ENCODE assay signal across 7 cellular contexts in the genomic region with DNA sequence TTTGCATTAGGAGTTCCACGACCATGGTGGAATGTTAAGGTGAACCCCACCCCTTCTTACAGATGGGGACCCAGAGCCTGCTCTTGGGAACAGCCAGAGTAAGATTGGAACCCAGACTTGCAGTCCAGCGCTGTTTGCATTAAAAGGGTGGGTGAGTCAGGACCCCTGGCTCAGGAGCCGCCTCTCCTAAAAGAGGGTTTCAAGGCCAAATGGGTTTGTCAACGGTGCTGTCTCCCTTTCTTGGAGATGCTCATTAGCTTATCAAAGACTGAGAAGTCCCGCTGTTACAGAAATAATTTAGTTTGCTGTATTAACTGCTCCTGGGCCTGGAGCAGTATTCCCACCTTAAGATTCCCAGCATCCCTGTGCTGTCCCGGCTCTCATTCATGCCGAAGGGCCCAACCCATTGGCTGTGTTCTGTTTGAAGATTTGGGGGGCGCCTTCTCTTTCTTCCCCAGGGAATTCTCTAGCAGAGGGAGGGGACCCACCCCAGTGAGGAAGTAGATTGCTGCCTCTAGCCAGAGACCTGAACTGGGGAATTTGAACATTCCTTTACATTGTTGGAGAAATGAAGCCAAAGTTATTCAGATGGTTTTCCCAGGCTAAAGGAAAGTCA. TPM values are rescaled to one million over a fixed set of nuclear protein-coding genes. Genes with fewer than 3 reads are reported as not detected.
DNase-seq lines count a peak whose midpoint lies in the region; ATAC-seq and TF ChIP-seq lines count a peak whose summit lies in the region.

No MANE protein-coding gene starts in this region.

- H3K36me3 ChIP-seq in HUES48 (ENCODE audit: control insufficient read depth, insufficient read depth, low read length) (peaks cover 21% of the 10 kb centered on the region), iPS-15b (ENCODE audit: control insufficient read depth, insufficient read depth, low read length) (peaks cover 7% of the 10 kb centered on the region), stomach (peaks cover 0 to 10% (median 6%) of the 10 kb centered on the region in 4 donors)

- H3K27ac ChIP-seq in HUES48 (ENCODE audit: low read depth, low read length) = peak overlapping the region; percentile 82
- peak overlapping the region in 4 of 5 donors; percentile 92 to 97 (median 94) for H3K27ac ChIP-seq in stomach

- H3K9me3 ChIP-seq in HUES48 (ENCODE audit: control insufficient read depth, insufficient read depth, low read length) = no peaks in the 10 kb centered on the region
- H3K9me3 ChIP-seq in iPS-15b (ENCODE audit: control insufficient read depth, insufficient read depth, low read length) = no peaks in the 10 kb centered on the region
- no peaks in the 10 kb centered on the region for H3K9me3 ChIP-seq in stomach

- no peak overlapping the region for H3K27ac Mint-ChIP-seq in activated naive CD8-positive, alpha-beta T cell treated with anti-CD3 and anti-CD28 coated beads, Interleukin-2, amount 50 U/mL, for 24 hours

- intact Hi-C loops in stomach (cut with DNase I; ENCODE audit: low total_unique reads) = no loop called here

- ATAC-seq in activated naive CD8-positive, alpha-beta T cell treated with anti-CD3 and anti-CD28 coated beads, Interleukin-2, amount 50 U/mL, for 24 hours = no peak
- no peak for ATAC-seq in HG03439 (IDR thresholded peaks at IDR 0.05; ENCODE audit: unreplicated experiment)
- ATAC-seq in HG03442 (IDR thresholded peaks at IDR 0.05; ENCODE audit: unreplicated experiment) = no peak

- H3K9ac ChIP-seq in HUES48 (ENCODE audit: low read depth, low read length) = no peak overlapping the region
- no peak overlapping the region for H3K9ac ChIP-seq in iPS-15b (ENCODE audit: low read depth, low read length)

- H3K27me3 Mint-ChIP-seq in activated naive CD8-positive, alpha-beta T cell treated with anti-CD3 and anti-CD28 coated beads, Interleukin-2, amount 50 U/mL, for 24 hours = peaks cover 24% of the 10 kb centered on the region

- peaks cover 10% of the 10 kb centered on the region for H3K4me1 Mint-ChIP-seq in activated naive CD8-positive, alpha-beta T cell treated with anti-CD3 and anti-CD28 coated beads, Interleukin-2, amount 50 U/mL, for 24 hours

- H3K4me1 ChIP-seq in HUES48 (ENCODE audit: control insufficient read depth, insufficient read depth, low read length) (peaks cover 31% of the 10 kb centered on the region), iPS-15b (ENCODE audit: control insufficient read depth, insufficient read depth, low read length) (peaks cover 15% of the 10 kb centered on the region), stomach (peaks cover 44 to 83% (median 61%) of the 10 kb centered on the region in 4 donors)

- no peak for TF ChIP-seq EP300 in stomach (IDR thresholded peaks at IDR 0.05)

- no peak for TF ChIP-seq POLR2A in stomach (IDR thresholded peaks at IDR 0.05)

- H3K9me3 Mint-ChIP-seq in activated naive CD8-positive, alpha-beta T cell treated with anti-CD3 and anti-CD28 coated beads, Interleukin-2, amount 50 U/mL, for 24 hours = no peaks in the 10 kb centered on the region

- TF ChIP-seq CTCF in stomach (IDR thresholded peaks at IDR 0.05) = no peak

- 55 to 79% (median 67%) methylated on average over 8 of the region's 8 CpGs for WGBS in stomach, 5 donors

- H3K4me3 ChIP-seq in HUES48 (ENCODE audit: low read depth, low read length) (peak overlapping the region; percentile 84), iPS-15b (ENCODE audit: low read depth, low read length) (peak overlapping the region; percentile 82), stomach (peak overlapping the region; percentile 60 to 73 (median 62))

- no peak for DNase-seq in activated naive CD8-positive, alpha-beta T cell treated with anti-CD3 and anti-CD28 coated beads, Interleukin-2, amount 50 U/mL, for 24 hours
- no peak for DNase-seq in stomach
- DNase-seq in activated CD4-positive, CD25-positive, alpha-beta regulatory T cell treated with anti-CD3 and anti-CD28 coated beads, Interleukin-2, amount 50 U/mL, for 72 hours = no peak

- H3K27me3 ChIP-seq in HUES48 (ENCODE audit: control insufficient read depth, insufficient read depth, low read length) = peaks cover 4% of the 10 kb centered on the region; the same call in 1 of the 2 replicates
- H3K27me3 ChIP-seq in iPS-15b (ENCODE audit: control insufficient read depth, insufficient read depth, low read length) = no peaks in the 10 kb centered on the region
- H3K27me3 ChIP-seq in stomach = no peaks in the 10 kb centered on the region

- H3K36me3 Mint-ChIP-seq in activated naive CD8-positive, alpha-beta T cell treated with anti-CD3 and anti-CD28 coated beads, Interleukin-2, amount 50 U/mL, for 24 hours (ENCODE audit: low read depth) = no peaks in the 10 kb centered on the region

- peak overlapping the region; percentile 92 for H3K4me3 Mint-ChIP-seq in activated naive CD8-positive, alpha-beta T cell treated with anti-CD3 and anti-CD28 coated beads, Interleukin-2, amount 50 U/mL, for 24 hours

RNA-seq across cellular contexts. Expression of a gene that starts 1.8 kb away (rescaled TPM):
- total RNA-seq in stomach = 10 to 100 TPM in 3 of 5 donors, 1 to 10 TPM in 2; 8.8 to 21.0 (median 12.7) TPM
- 10 to 100 TPM in 1 of 3 donors, 1 to 10 TPM in 2; 5.7 to 13.6 (median 8.4) TPM for polyA plus RNA-seq in stomach

RNA-seq across cellular contexts. Expression of a gene that starts 21.6 kb away (rescaled TPM):
- total RNA-seq in stomach = 10 to 100 TPM in 4 of 5 donors, 1 to 10 TPM in 1; 6.7 to 77.1 (median 25.2) TPM
- polyA plus RNA-seq in stomach = 10 to 100 TPM in 1 of 3 donors, 1 to 10 TPM in 2; 4.3 to 16.3 (median 7.6) TPM

RNA-seq across cellular contexts. Expression of a gene that starts 28.3 kb away (rescaled TPM):
- 10 to 100 TPM in 4 of 5 donors, 1 to 10 TPM in 1; 2.3 to 24.6 (median 12.1) TPM for total RNA-seq in stomach
- polyA plus RNA-seq in stomach = 10 to 100 TPM; 16.7 to 38.2 (median 23.5) TPM

RNA-seq across cellular contexts. Expression of a gene that starts 56.4 kb away (rescaled TPM):
- total RNA-seq in stomach = 1 to 10 TPM in 3 of 5 donors, under 1 TPM in 1, not detected in 1; 0.45 to 4.6 (median 2.1) TPM
- 1 to 10 TPM in 2 of 3 donors, under 1 TPM in 1; 0.75 to 8.4 (median 2.1) TPM for polyA plus RNA-seq in stomach
